Comparison of ENCODE assay signal across 17 cellular contexts in genomic region chr1:44033756-44034155, GRCh38. TPM values are rescaled to one million over a fixed set of nuclear protein-coding genes. Genes with fewer than 3 reads are reported as not detected.
DNase-seq lines count a peak whose midpoint lies in the region; ATAC-seq, FAIRE-seq and TF ChIP-seq lines count a peak whose summit lies in the region.
"Had no signal": no experiment of that assay in that cellular context is flagged by ENCODE, and none has a peak within 500 bp of the region (broad histone marks: within the 10 kb centered on the region; RNA-seq: fewer than 3 reads in every experiment).

No MANE protein-coding gene starts in this region.

- no peak overlapping the region for H3K4ac ChIP-seq in H1 (replicated peaks; ENCODE audit: insufficient read length, low read depth, low read length)
- no peak overlapping the region for H3K4ac ChIP-seq in neuronal stem cell (ENCODE audit: low read length)

- H2BK120ac ChIP-seq in H1 (replicated peaks; ENCODE audit: low read depth, low read length) (no peak overlapping the region), neuronal stem cell (ENCODE audit: low read depth, low read length) (no peak overlapping the region)

- H3K9ac ChIP-seq in SK-N-SH (no peak overlapping the region), H1 (replicated peaks in 1 of 4; ENCODE audit: extremely low read depth in 1 of 4, low read depth in 3 of 4, low read length in 3 of 4) (no peak overlapping the region), neuronal stem cell (ENCODE audit: low read depth, low read length, poor library complexity) (no peak overlapping the region)
- H3K9ac ChIP-seq: BLaER1 had no signal

- FAIRE-seq in H1 (lab: Jason Lieb, UNC) = no peak

- H3K9me3 ChIP-seq in SK-N-SH (no peaks in the 10 kb centered on the region), H1 (ENCODE audit: insufficient read depth in 2 of 2, low read depth in 1 of 2, low read length in 1 of 2) (no peaks in the 10 kb centered on the region), neuronal stem cell (replicated peaks in 1 of 2; ENCODE audit: control insufficient read depth in 2 of 2, insufficient read depth in 1 of 2, low read depth in 1 of 2, low read length in 2 of 2) (peaks cover 0 to 1% of the 10 kb centered on the region in 2 donors), uterus (no peaks in the 10 kb centered on the region)
- H3K9me3 ChIP-seq: BLaER1, HAP-1 had no signal

- H3K14ac ChIP-seq in H1 (ENCODE audit: insufficient read length) = no peak overlapping the region
- H3K14ac ChIP-seq in neuronal stem cell (ENCODE audit: low read length) = no peak overlapping the region

- POLR2A ChIA-PET in SK-N-SH (lab: Yijun Ruan, JAX) = interaction anchor here (1.1 kb wide), 1 partner anchor 38 kb away, joined by 4 read pairs; no protein-coding TSS in a partner anchor
- POLR2A ChIA-PET in H1 (lab: Charles Lee; ENCODE audit: partially characterized antibody) = interaction anchor here (0.6 to 26.2 kb wide), 9 partner anchors 9 to 688 kb away, joined by 3 to 544 read pairs (median 4); partner anchors contain the start of genes ATP6V0B and CCDC24

- peaks cover 20 to 47% of the 10 kb centered on the region in 2 experiments; a peak in 3 of 4 replicates for H3K4me1 ChIP-seq in SK-N-SH (ENCODE audit: control insufficient read depth in 1 of 2, insufficient read depth in 2 of 2, low read depth in 1 of 2, low read length in 1 of 2)
- H3K4me1 ChIP-seq in H1 (replicated peaks in 1 of 4; ENCODE audit: control insufficient read depth in 3 of 4, insufficient read depth in 4 of 4, low read length in 3 of 4) = peaks cover 13 to 27% (median 16%) of the 10 kb centered on the region in 4 experiments
- H3K4me1 ChIP-seq in neuronal stem cell (ENCODE audit: control insufficient read depth in 2 of 2, insufficient read depth in 1 of 2, low read depth in 1 of 2, low read length in 2 of 2) = peaks cover 20% of the 10 kb centered on the region in 2 donors
- peaks cover 0 to 17% of the 10 kb centered on the region in 2 donors for H3K4me1 ChIP-seq in uterus

- H3K36me3 ChIP-seq in SK-N-SH (replicated peaks in 1 of 2; ENCODE audit: control insufficient read depth in 1 of 2, insufficient read depth in 2 of 2, low read length in 1 of 2) = no peaks in the 10 kb centered on the region
- H3K36me3 ChIP-seq in H1 (ENCODE audit: control insufficient read depth in 2 of 4, insufficient read depth in 4 of 4, low read length in 3 of 4) = no peaks in the 10 kb centered on the region
- no peaks in the 10 kb centered on the region for H3K36me3 ChIP-seq in neuronal stem cell (replicated peaks in 1 of 2; ENCODE audit: control insufficient read depth in 2 of 2, insufficient read depth in 2 of 2, low read length in 2 of 2)
- no peaks in the 10 kb centered on the region for H3K36me3 ChIP-seq in uterus
- H3K36me3 ChIP-seq: BLaER1, HAP-1 had no signal

- H3K4me3 ChIP-seq in SK-N-SH (ENCODE audit: low read depth in 2 of 2, low read length in 1 of 2) (no peak overlapping the region), H1 (ENCODE audit: extremely low read depth in 1 of 4, insufficient read depth in 2 of 4, low read depth in 3 of 4, low read length in 4 of 4) (no peak overlapping the region), neuronal stem cell (ENCODE audit: low read length in 2 of 2) (no peak overlapping the region), uterus (no peak overlapping the region)
- H3K4me3 ChIP-seq: BLaER1, HAP-1 had no signal

- H2BK15ac ChIP-seq in H1 (ENCODE audit: low read length) = no peak overlapping the region
- H2BK15ac ChIP-seq in neuronal stem cell (ENCODE audit: low read length) = peak overlapping the region; percentile 42

- H3K56ac ChIP-seq in H1 (replicated peaks; ENCODE audit: insufficient read length, low read depth, low read length) = no peak overlapping the region

- peaks cover 4% of the 10 kb centered on the region for H3K79me1 ChIP-seq in H1 (ENCODE audit: low read depth, low read length)
- peaks cover 2% of the 10 kb centered on the region for H3K79me1 ChIP-seq in neuronal stem cell (ENCODE audit: low read depth, low read length)

- CTCF ChIA-PET in SK-N-SH (lab: Yijun Ruan, JAX) (interaction anchor here (1.3 to 25.6 kb wide), 7 partner anchors 12 to 270 kb away, joined by 3 to 598 read pairs (median 24); partner anchors contain the start of genes ATP6V0B and CCDC24), H1 (lab: Charles Lee; ENCODE audit: partially characterized antibody) (interaction anchor here (0.8 to 13.5 kb wide), 9 partner anchors 13 to 295 kb away, joined by 3 to 239 read pairs (median 5); partner anchors contain the start of gene CCDC24)

- H2AK5ac ChIP-seq in H1 (ENCODE audit: low read depth, low read length) (no peak overlapping the region), neuronal stem cell (ENCODE audit: low read depth, low read length) (peak overlapping the region; percentile 82)

- no peak overlapping the region for H4K8ac ChIP-seq in H1 (ENCODE audit: extremely low read depth, insufficient read depth, low read length)
- no peak overlapping the region for H4K8ac ChIP-seq in neuronal stem cell (ENCODE audit: low read depth, low read length)

- H4K5ac ChIP-seq in H1 (ENCODE audit: insufficient read length, low read depth, low read length) = no peak overlapping the region

- TF ChIP-seq EP300 in SK-N-SH (IDR thresholded peaks at IDR 0.05; ENCODE audit: borderline replicate concordance in 1 of 2, low read depth in 1 of 2, low read length in 1 of 2) = no peak
- TF ChIP-seq EP300 in H1 (IDR thresholded peaks at IDR 0.05; ENCODE audit: borderline replicate concordance in 1 of 2, low read depth in 2 of 2, low read length in 2 of 2) = no peak

- H2BK5ac ChIP-seq in H1 (ENCODE audit: low read depth, low read length) (no peak overlapping the region), neuronal stem cell (ENCODE audit: low read length) (no peak overlapping the region)

- H2BK12ac ChIP-seq in H1 (ENCODE audit: low read depth, low read length) = no peak overlapping the region
- H2BK12ac ChIP-seq in neuronal stem cell (ENCODE audit: low read length) = no peak overlapping the region

- TF ChIP-seq CTCF in SK-N-SH (IDR thresholded peaks at IDR 0.05) (no peak), H1 (IDR thresholded peaks at IDR 0.05; ENCODE audit: control extremely low read depth in 1 of 3, insufficient read depth in 1 of 3, low read depth in 1 of 3, low read length in 3 of 3) (no peak), uterus (IDR thresholded peaks at IDR 0.05) (no peak)

- no peak overlapping the region for H3K27ac ChIP-seq in SK-N-SH (ENCODE audit: low read depth in 2 of 2, low read length in 1 of 2)
- no peak overlapping the region for H3K27ac ChIP-seq in H1 (ENCODE audit: low read depth, low read length)
- H3K27ac ChIP-seq in neuronal stem cell (replicated peaks; ENCODE audit: low read length) = no peak overlapping the region
- peak overlapping the region; percentile 26 to 94 for H3K27ac ChIP-seq in uterus
- H3K27ac ChIP-seq: 22Rv1, BLaER1 had no signal

- H4K91ac ChIP-seq in H1 (replicated peaks; ENCODE audit: insufficient read length, low read length) (peak overlapping the region; percentile 57), neuronal stem cell (ENCODE audit: low read depth, low read length, poor library complexity) (no peak overlapping the region)

- peaks cover 9% of the 10 kb centered on the region for H3F3A ChIP-seq in SK-N-SH (replicated peaks; ENCODE audit: insufficient read depth)

- peaks cover 4% of the 10 kb centered on the region; the same call in 1 of the 2 replicates for H3K23me2 ChIP-seq in H1 (ENCODE audit: low read depth, low read length)

- no peaks in the 10 kb centered on the region for H4K20me1 ChIP-seq in SK-N-SH (ENCODE audit: insufficient read depth)
- H4K20me1 ChIP-seq in H1 (replicated peaks in 1 of 2; ENCODE audit: control insufficient read depth in 1 of 2, insufficient read depth in 2 of 2, low read length in 2 of 2) = peaks cover 0 to 5% of the 10 kb centered on the region in 2 experiments
- H4K20me1 ChIP-seq: BLaER1 had no signal

- intact Hi-C loops in uterus (cut with DNase I; ENCODE audit: low total_unique reads) = no loop called here

- no peak overlapping the region for H2BK20ac ChIP-seq in H1 (ENCODE audit: low read length)

- H3K27me3 ChIP-seq in SK-N-SH (ENCODE audit: insufficient read depth) = no peaks in the 10 kb centered on the region
- no peaks in the 10 kb centered on the region for H3K27me3 ChIP-seq in H1 (replicated peaks in 1 of 4; ENCODE audit: control insufficient read depth in 3 of 4, extremely low read depth in 1 of 4, insufficient read depth in 3 of 4, low read length in 3 of 4)
- H3K27me3 ChIP-seq in neuronal stem cell (ENCODE audit: control insufficient read depth in 3 of 3, insufficient read depth in 3 of 3, low read depth in 1 of 3, low read length in 3 of 3) = peaks cover 0 to 25% (median 0%) of the 10 kb centered on the region in 3 experiments
- H3K27me3 ChIP-seq in uterus = no peaks in the 10 kb centered on the region

- no peak overlapping the region for H3K18ac ChIP-seq in H1 (ENCODE audit: extremely low read depth, low read length)
- H3K18ac ChIP-seq in neuronal stem cell (ENCODE audit: low read length) = peak overlapping the region; percentile 21

- DNase-seq in SK-N-SH (peak; percentile 9), H1 (ENCODE audit: low read depth in 1 of 2, low spot score in 2 of 2) (no peak), neuronal stem cell (ENCODE audit: low spot score) (no peak), uterus (no peak), NCI-H1694 (lab: John Stamatoyannopoulos, UW) (no peak)
- DNase-seq in activated CD8-positive, alpha-beta memory T cell treated with anti-CD3 and anti-CD28 coated beads, Interleukin-2, amount 50 U/mL, for 4 hours = no peak
- DNase-seq: DMS153; NCI-H1436; NCI-H2081 treated with DMSO at 0.1 percent for 48 hours; NCI-H345; NCI-H69; NK-92 treated with Interleukin-12 subunit alpha and Interleukin-12 subunit beta, amount 100 ng/mL, for 24 hours had no signal

- no peak overlapping the region for H2AFZ ChIP-seq in SK-N-SH (ENCODE audit: low read depth)
- H2AFZ ChIP-seq in H1 (ENCODE audit: low read length) = no peak overlapping the region
- no peak overlapping the region for H2AFZ ChIP-seq in neuronal stem cell (ENCODE audit: low read length)

- TF ChIP-seq RAD21 in SK-N-SH (IDR thresholded peaks at IDR 0.05; ENCODE audit: low read length) (no peak), H1 (IDR thresholded peaks at IDR 0.05 in 1 of 2, conservative IDR thresholded peaks at IDR 0.05 in 1 of 2; ENCODE audit: low read depth in 2 of 2, low read length in 2 of 2) (no peak)

- H3K23ac ChIP-seq in H1 (ENCODE audit: insufficient read length) = no peak overlapping the region
- H3K23ac ChIP-seq in neuronal stem cell (ENCODE audit: low read depth, low read length, poor library complexity) = no peak overlapping the region

- TF ChIP-seq POLR2A in H1 (IDR thresholded peaks at IDR 0.05; ENCODE audit: control extremely low read depth in 1 of 2, low read depth in 2 of 2, low read length in 2 of 2) (no peak), uterus (IDR thresholded peaks at IDR 0.05) (no peak)

- no peaks in the 10 kb centered on the region for H3K79me2 ChIP-seq in SK-N-SH (ENCODE audit: insufficient read depth)
- H3K79me2 ChIP-seq in H1 (ENCODE audit: control insufficient read depth in 1 of 2, insufficient read depth in 2 of 2, low read length in 2 of 2) = peaks cover 0 to 6% of the 10 kb centered on the region in 2 experiments; a peak in 1 of 4 replicates

- no peak for ATAC-seq in SK-N-SH treated with all-trans-retinoic acid at 6 μM for 48 hours
- ATAC-seq in GM19023 (IDR thresholded peaks at IDR 0.05; ENCODE audit: unreplicated experiment) = no peak

- 71% methylated on average over 2 of the region's 8 CpGs for WGBS in SK-N-SH (ENCODE audit: low lambda C conversion rate)
- WGBS in H1 (ENCODE audit: extremely low coverage in 1 of 2, insufficient coverage in 1 of 2, insufficient read length in 1 of 2, insufficient replicate concordance in 2 of 2, low coverage in 1 of 2, low lambda C conversion rate in 2 of 2, missing lambda C conversion rate in 1 of 2), 2 experiments = 73% methylated on average over 5 of the region's 8 CpGs; no CpG with 5 or more reads in 1 of the 2 experiments
- no CpG with 5 or more reads among the region's 8 CpGs for WGBS in neuronal stem cell (ENCODE audit: extremely low coverage in 2 of 2, insufficient read length in 2 of 2, insufficient replicate concordance in 1 of 2), 2 donors

- H3K4me2 ChIP-seq in SK-N-SH (no peak overlapping the region), H1 (ENCODE audit: insufficient read depth in 1 of 2, low read depth in 2 of 2, low read length in 2 of 2) (no peak overlapping the region), neuronal stem cell (ENCODE audit: insufficient read depth, low read length, poor library complexity, severe bottlenecking) (no peak overlapping the region)
- H3K4me2 ChIP-seq: BLaER1 had no signal

- H3K9me2 ChIP-seq in SK-N-SH = no peaks in the 10 kb centered on the region

RNA-seq across cellular contexts. Expression of gene SLC6A9, which starts 2.5 kb away (rescaled TPM):
- polyA plus RNA-seq in SK-N-SH (2012; rRNA removed) = 3.6 and 3.9 TPM in 2 replicates
- polyA plus RNA-seq in SK-N-SH (2012; cell fraction: cytosol; rRNA removed) = 1.3 and 2.5 TPM in 2 replicates
- 10.7 and 12.4 TPM in 2 replicates for polyA plus RNA-seq in SK-N-SH (2012; cell fraction: nucleus; rRNA removed)
- total RNA-seq in H1 (2021; fragmentation: NEBNext Ultra II Directional; extraction: Animal tissue kit (Norgen Biotek cat#: 25700)) = 24.1 and 24.2 TPM in 2 replicates
- 20.2 and 34.5 TPM in 2 replicates for polyA plus RNA-seq in H1 (2011; rRNA removed)
- polyA plus RNA-seq in H1 (2011; cell fraction: cytosol; rRNA removed) = 13.2 TPM
- polyA plus RNA-seq in H1 (2011; cell fraction: nucleus; rRNA removed) = 48.7 TPM
- polyA plus RNA-seq in H1 (2012, experiment 1 of 2) = 16.1 to 23.0 TPM (median 21.5 TPM) in 4 replicates
- polyA plus RNA-seq in H1 (2012, experiment 2 of 2) = 17.6 TPM
- 14.5 TPM for polyA plus RNA-seq in H1 (2013, experiment 1 of 2)
- 14.6 TPM for polyA plus RNA-seq in H1 (2013, experiment 2 of 2)
- polyA minus RNA-seq in H1 (2011; rRNA and poly(A)+ RNA removed) = 25.8 and 33.4 TPM in 2 replicates
- polyA minus RNA-seq in H1 (2011; cell fraction: cytosol; rRNA and poly(A)+ RNA removed) = 17.4 TPM
- 23.0 TPM for polyA minus RNA-seq in H1 (2011; cell fraction: nucleus; rRNA and poly(A)+ RNA removed)
- 10.8 TPM for polyA plus RNA-seq in neuronal stem cell (2013, experiment 1 of 2)
- polyA plus RNA-seq in neuronal stem cell (2013, experiment 2 of 2) = 10.8 TPM
- 10 to 100 TPM in 2 of 4 donors, 1 to 10 TPM in 2; 4.6 to 30.9 (median 17.4) TPM for total RNA-seq in uterus

RNA-seq across cellular contexts. Expression of gene CCDC24, which starts 42.4 kb away (rescaled TPM):
- polyA plus RNA-seq in SK-N-SH (2012; rRNA removed) = 7.5 and 11.8 TPM in 2 replicates
- polyA plus RNA-seq in SK-N-SH (2012; cell fraction: cytosol; rRNA removed) = 2.8 and 4.8 TPM in 2 replicates
- 34.1 and 39.2 TPM in 2 replicates for polyA plus RNA-seq in SK-N-SH (2012; cell fraction: nucleus; rRNA removed)
- 10.5 and 11.2 TPM in 2 replicates for total RNA-seq in H1 (2021; fragmentation: NEBNext Ultra II Directional; extraction: Animal tissue kit (Norgen Biotek cat#: 25700))
- 11.4 and 19.7 TPM in 2 replicates for polyA plus RNA-seq in H1 (2011; rRNA removed)
- 12.9 TPM for polyA plus RNA-seq in H1 (2011; cell fraction: cytosol; rRNA removed)
- 18.6 TPM for polyA plus RNA-seq in H1 (2011; cell fraction: nucleus; rRNA removed)
- 9.6 to 17.8 TPM (median 12.7 TPM) in 4 replicates for polyA plus RNA-seq in H1 (2012, experiment 1 of 2)
- 10.0 TPM for polyA plus RNA-seq in H1 (2012, experiment 2 of 2)
- 8.4 TPM for polyA plus RNA-seq in H1 (2013, experiment 1 of 2)
- polyA plus RNA-seq in H1 (2013, experiment 2 of 2) = 9.2 TPM
- 2.1 and 2.5 TPM in 2 replicates for polyA minus RNA-seq in H1 (2011; rRNA and poly(A)+ RNA removed)
- polyA minus RNA-seq in H1 (2011; cell fraction: cytosol; rRNA and poly(A)+ RNA removed) = 7.6 TPM
- 4.4 TPM for polyA minus RNA-seq in H1 (2011; cell fraction: nucleus; rRNA and poly(A)+ RNA removed)
- 5.3 TPM for polyA plus RNA-seq in neuronal stem cell (2013, experiment 1 of 2)
- polyA plus RNA-seq in neuronal stem cell (2013, experiment 2 of 2) = 5.5 TPM
- total RNA-seq in uterus = 10 to 100 TPM in 1 of 4 donors, 1 to 10 TPM in 2, not detected in 1; 3.1 to 10.6 (median 7.0) TPM

RNA-seq across cellular contexts. Expression of gene B4GALT2, which starts 54.7 kb away (rescaled TPM):
- polyA plus RNA-seq in SK-N-SH (2012; rRNA removed) = 43.0 and 48.0 TPM in 2 replicates
- polyA plus RNA-seq in SK-N-SH (2012; cell fraction: cytosol; rRNA removed) = 26.0 and 40.2 TPM in 2 replicates
- 34.8 and 35.0 TPM in 2 replicates for polyA plus RNA-seq in SK-N-SH (2012; cell fraction: nucleus; rRNA removed)
- 56.5 and 60.6 TPM in 2 replicates for total RNA-seq in H1 (2021; fragmentation: NEBNext Ultra II Directional; extraction: Animal tissue kit (Norgen Biotek cat#: 25700))
- polyA plus RNA-seq in H1 (2011; rRNA removed) = 121 and 152 TPM in 2 replicates
- 73.9 TPM for polyA plus RNA-seq in H1 (2011; cell fraction: cytosol; rRNA removed)
- 116 TPM for polyA plus RNA-seq in H1 (2011; cell fraction: nucleus; rRNA removed)
- 39.4 to 75.9 TPM (median 64.3 TPM) in 4 replicates for polyA plus RNA-seq in H1 (2012, experiment 1 of 2)
- polyA plus RNA-seq in H1 (2012, experiment 2 of 2) = 69.9 TPM
- 41.5 TPM for polyA plus RNA-seq in H1 (2013, experiment 1 of 2)
- 41.4 TPM for polyA plus RNA-seq in H1 (2013, experiment 2 of 2)
- polyA minus RNA-seq in H1 (2011; rRNA and poly(A)+ RNA removed) = 37.6 and 38.8 TPM in 2 replicates
- 44.5 TPM for polyA minus RNA-seq in H1 (2011; cell fraction: cytosol; rRNA and poly(A)+ RNA removed)
- 39.0 TPM for polyA minus RNA-seq in H1 (2011; cell fraction: nucleus; rRNA and poly(A)+ RNA removed)
- 64.3 TPM for polyA plus RNA-seq in neuronal stem cell (2013, experiment 1 of 2)
- 60.7 TPM for polyA plus RNA-seq in neuronal stem cell (2013, experiment 2 of 2)
- 10 to 100 TPM in 2 of 4 donors, 1 to 10 TPM in 2; 2.3 to 45.8 (median 18.5) TPM for total RNA-seq in uterus

RNA-seq across cellular contexts. Expression of gene ATP6V0B, which starts 59.0 kb away (rescaled TPM):
- polyA plus RNA-seq in SK-N-SH (2012; rRNA removed) = 180 and 191 TPM in 2 replicates
- 127 and 163 TPM in 2 replicates for polyA plus RNA-seq in SK-N-SH (2012; cell fraction: cytosol; rRNA removed)
- 162 and 174 TPM in 2 replicates for polyA plus RNA-seq in SK-N-SH (2012; cell fraction: nucleus; rRNA removed)
- total RNA-seq in H1 (2021; fragmentation: NEBNext Ultra II Directional; extraction: Animal tissue kit (Norgen Biotek cat#: 25700)) = 105 and 106 TPM in 2 replicates
- 302 and 308 TPM in 2 replicates for polyA plus RNA-seq in H1 (2011; rRNA removed)
- polyA plus RNA-seq in H1 (2011; cell fraction: cytosol; rRNA removed) = 184 TPM
- 229 TPM for polyA plus RNA-seq in H1 (2011; cell fraction: nucleus; rRNA removed)
- 67.6 to 121 TPM (median 110 TPM) in 4 replicates for polyA plus RNA-seq in H1 (2012, experiment 1 of 2)
- polyA plus RNA-seq in H1 (2012, experiment 2 of 2) = 213 TPM
- polyA plus RNA-seq in H1 (2013, experiment 1 of 2) = 82.5 TPM
- polyA plus RNA-seq in H1 (2013, experiment 2 of 2) = 103 TPM
- 81.0 and 107 TPM in 2 replicates for polyA minus RNA-seq in H1 (2011; rRNA and poly(A)+ RNA removed)
- polyA minus RNA-seq in H1 (2011; cell fraction: cytosol; rRNA and poly(A)+ RNA removed) = 56.4 TPM
- polyA minus RNA-seq in H1 (2011; cell fraction: nucleus; rRNA and poly(A)+ RNA removed) = 57.2 TPM
- 44.2 TPM for polyA plus RNA-seq in neuronal stem cell (2013, experiment 1 of 2)
- 41.9 TPM for polyA plus RNA-seq in neuronal stem cell (2013, experiment 2 of 2)
- total RNA-seq in uterus = 100 to 1,000 TPM in 1 of 4 donors, 10 to 100 TPM in 3; 49.6 to 183 (median 65.4) TPM

Comparison
In these comparisons a context has a peak if more than half of its experiments do, and no peak if none do; other contexts are left out.
1. H3K27ac ChIP-seq: peak in uterus (2 of 2); none in SK-N-SH (0 of 2), H1 (single experiment) and neuronal stem cell (single experiment).